8 cellular contexts compared by ENCODE assay signal in genomic region chr5:74766348-74766886, GRCh38. TPM values are rescaled to one million over a fixed set of nuclear protein-coding genes. Genes with fewer than 3 reads are reported as not detected.
A peak's percentile ranks its signal among the peaks of the same experiment; 100 is the strongest.
DNase-seq lines count a peak whose midpoint lies in the region; ATAC-seq, FAIRE-seq and TF ChIP-seq lines count a peak whose summit lies in the region.

No MANE protein-coding gene starts in this region.

- no peak for TF ChIP-seq EP300 in K562 (IDR thresholded peaks at IDR 0.05; ENCODE audit: low read length)

- in situ Hi-C loops in K562 (cut with MboI) = no loop called here

- peak in 3 of 5 donors; percentile 43 to 65 (median 48) for DNase-seq in CD4-positive, alpha-beta memory T cell
- DNase-seq in NOMO-1 treated with DMSO at 0.1 percent for 48 hours (lab: John Stamatoyannopoulos, UW; ENCODE audit: unreplicated experiment) (peak; percentile 84), K562 (ENCODE audit: extremely low read depth in 1 of 4, low spot score in 3 of 4) (peak; percentile 42 to 63 (median 52)), smooth muscle cell (lab: John Stamatoyannopoulos, UW; ENCODE audit: unreplicated experiment) (no peak), cerebellar cortex (ENCODE audit: low spot score) (no peak)

- H3K4me3 ChIP-seq in CD4-positive, alpha-beta memory T cell (ENCODE audit: low read length in 2 of 2) = peak overlapping the region; percentile 93 to 100
- H3K4me3 ChIP-seq in K562 (peak overlapping the region; percentile 87), iPS-18a (ENCODE audit: low read length) (peak overlapping the region; percentile 100), smooth muscle cell (peak overlapping the region; percentile 94)

- H3K9ac ChIP-seq in K562 (ENCODE audit: insufficient read depth in 1 of 2, low read depth in 2 of 2, low read length in 2 of 2) = peak overlapping the region; percentile 85 to 98
- H3K9ac ChIP-seq in iPS-18a (ENCODE audit: low read length) = peak overlapping the region; percentile 80
- peak overlapping the region; percentile 82 for H3K9ac ChIP-seq in smooth muscle cell (ENCODE audit: low read depth)

- H3K9me3 ChIP-seq in CD4-positive, alpha-beta memory T cell (ENCODE audit: control insufficient read depth in 1 of 2, low read length in 2 of 2) = no peaks in the 10 kb centered on the region
- H3K9me3 ChIP-seq in K562 (replicated peaks; ENCODE audit: control insufficient read depth, insufficient read depth, low read depth, low read length) (no peaks in the 10 kb centered on the region), iPS-18a (ENCODE audit: control insufficient read depth, low read depth, low read length) (no peaks in the 10 kb centered on the region), smooth muscle cell (replicated peaks; ENCODE audit: low read depth) (no peaks in the 10 kb centered on the region)

- 2% methylated on average over 15 of the region's 15 CpGs for WGBS in K562 (ENCODE audit: insufficient coverage, low coverage, missing lambda C conversion rate)
- 5% methylated on average over 15 of the region's 15 CpGs for WGBS in smooth muscle cell (ENCODE audit: low lambda C conversion rate)

- ATAC-seq in GM18870 (IDR thresholded peaks at IDR 0.05; ENCODE audit: unreplicated experiment) (peak; percentile 21), HG03135 (IDR thresholded peaks at IDR 0.05; ENCODE audit: unreplicated experiment) (peak; percentile 47), K562 (peak; percentile 82)

- peak overlapping the region; percentile 86 for H3K27ac ChIP-seq in CD4-positive, alpha-beta memory T cell (ENCODE audit: low read depth, low read length)
- peak overlapping the region; percentile 83 for H3K27ac ChIP-seq in K562 (ENCODE audit: extremely low read depth, low read depth, low read length)
- no peak overlapping the region for H3K27ac ChIP-seq in iPS-18a (ENCODE audit: low read length)
- H3K27ac ChIP-seq in smooth muscle cell (ENCODE audit: low read depth) = peak overlapping the region; percentile 46

- no peaks in the 10 kb centered on the region for H3K9me1 ChIP-seq in K562 (ENCODE audit: control insufficient read depth, insufficient read depth, low read length)

- peak overlapping the region; percentile 91 to 99 (median 99) for H3K27ac Mint-ChIP-seq in CD4-positive, alpha-beta memory T cell

- H3K4me1 Mint-ChIP-seq in CD4-positive, alpha-beta memory T cell = peaks cover 23 to 54% (median 38%) of the 10 kb centered on the region in 4 donors

- FAIRE-seq in K562 (lab: Jason Lieb, UNC) = peak; percentile 65

- H4K20me1 ChIP-seq in K562 (replicated peaks; ENCODE audit: control insufficient read depth, insufficient read depth, low read length) (peaks cover 6% of the 10 kb centered on the region; the same call in 1 of the 2 replicates), smooth muscle cell (ENCODE audit: low read depth) (no peaks in the 10 kb centered on the region)

- CTCF ChIA-PET in CD4-positive, alpha-beta memory T cell (lab: Charles Lee; ENCODE audit: partially characterized antibody) = interaction anchor here (1.0 to 1.8 kb wide), 4 partner anchors 11 to 571 kb away, joined by 3 to 4 read pairs (median 4); partner anchors contain the start of gene HMGCR
- CTCF ChIA-PET in K562 (lab: Yijun Ruan, JAX; ENCODE audit: low intra/inter-chr PET ratio) = interaction anchor here (1.9 kb wide), 1 partner anchor 153 kb away, joined by 6 read pairs; no protein-coding TSS in a partner anchor

- POLR2A ChIA-PET in CD4-positive, alpha-beta memory T cell (lab: Charles Lee; ENCODE audit: partially characterized antibody) = interaction anchor here (0.8 to 1.9 kb wide), 11 partner anchors 8 to 1637 kb away, joined by 3 to 7 read pairs (median 3); partner anchors contain the start of genes ANKRD31, FAM169A and HMGCR
- POLR2A ChIA-PET in K562 (lab: Yijun Ruan, JAX) = interaction anchor here (1.0 to 1.5 kb wide), 2 partner anchors 11 to 34 kb away, joined by 3 to 5 read pairs; no protein-coding TSS in a partner anchor

- no peaks in the 10 kb centered on the region for H3K9me3 Mint-ChIP-seq in CD4-positive, alpha-beta memory T cell

- intact Hi-C loops in CD4-positive, alpha-beta memory T cell (cut with micrococcal nuclease) = loop anchor here (1.0 to 10.0 kb wide), 7 partner anchors 96 to 1491 kb away; partner anchors contain the start of genes CERT1, POC5 and POLK
- intact Hi-C loops in K562 (cut with micrococcal nuclease) = loop anchor here (1.0 to 5.0 kb wide), 2 partner anchors 137 to 151 kb away; no protein-coding TSS in a partner anchor

- H3K4me1 ChIP-seq in CD4-positive, alpha-beta memory T cell (ENCODE audit: insufficient read depth, low read length) = peaks cover 35% of the 10 kb centered on the region
- H3K4me1 ChIP-seq in K562 (replicated peaks in 1 of 2; ENCODE audit: control insufficient read depth in 2 of 2, insufficient read depth in 2 of 2, low read length in 2 of 2) = peaks cover 8 to 12% of the 10 kb centered on the region in 2 experiments; a peak in 4 of 5 replicates
- H3K4me1 ChIP-seq in iPS-18a (ENCODE audit: control insufficient read depth, low read depth, low read length) = peaks cover 8% of the 10 kb centered on the region
- H3K4me1 ChIP-seq in smooth muscle cell (ENCODE audit: low read depth) = peaks cover 18% of the 10 kb centered on the region

- BruUV-seq in K562 (replicated peaks; lab: Mats Ljungman, UMichigan) = TSS peak; percentile 75

- TF ChIP-seq CTCF in K562 (IDR thresholded peaks at IDR 0.05 in 2 of 3, conservative IDR thresholded peaks at IDR 0.05 in 1 of 3; ENCODE audit: insufficient read depth in 2 of 3, low read depth in 1 of 3, low read length in 3 of 3) (peak; percentile 20 to 61 (median 59); a peak in 5 of 6 replicates), smooth muscle cell (IDR thresholded peaks at IDR 0.05; ENCODE audit: borderline replicate concordance, insufficient read depth, poor library complexity, severe bottlenecking) (peak; percentile 37)

- H3K4me3 Mint-ChIP-seq in CD4-positive, alpha-beta memory T cell = peak overlapping the region; percentile 95 to 100 (median 100)

- H3F3A ChIP-seq in smooth muscle cell (ENCODE audit: low read depth) = no peaks in the 10 kb centered on the region

- H3K4me2 ChIP-seq in K562 (ENCODE audit: insufficient read depth, low read length) (peak overlapping the region; percentile 93), smooth muscle cell (peak overlapping the region; percentile 93)

- H3K79me2 ChIP-seq in K562 (ENCODE audit: control insufficient read depth, insufficient read depth, low read length) = peaks cover 55% of the 10 kb centered on the region
- H3K79me2 ChIP-seq in smooth muscle cell (ENCODE audit: low read depth) = peaks cover 40% of the 10 kb centered on the region

- no peaks in the 10 kb centered on the region for H3K27me3 Mint-ChIP-seq in CD4-positive, alpha-beta memory T cell

- no peak for TF ChIP-seq POLR2A in K562 (conservative IDR thresholded peaks at IDR 0.05)

- H3K36me3 ChIP-seq in CD4-positive, alpha-beta memory T cell (ENCODE audit: insufficient read depth, low read length) = peaks cover 12% of the 10 kb centered on the region
- H3K36me3 ChIP-seq in K562 (ENCODE audit: control insufficient read depth, insufficient read depth, low read length) = peaks cover 68% of the 10 kb centered on the region
- H3K36me3 ChIP-seq in iPS-18a (ENCODE audit: control insufficient read depth, low read depth, low read length) = peaks cover 42% of the 10 kb centered on the region
- H3K36me3 ChIP-seq in smooth muscle cell (ENCODE audit: low read depth) = peaks cover 11% of the 10 kb centered on the region

- no peaks in the 10 kb centered on the region for H3K27me3 ChIP-seq in CD4-positive, alpha-beta memory T cell (ENCODE audit: insufficient read depth, low read length)
- no peaks in the 10 kb centered on the region for H3K27me3 ChIP-seq in K562 (ENCODE audit: control insufficient read depth in 2 of 2, insufficient read depth in 2 of 2, low read length in 2 of 2)
- H3K27me3 ChIP-seq in iPS-18a (ENCODE audit: control insufficient read depth, insufficient read depth, low read length) = no peaks in the 10 kb centered on the region
- no peaks in the 10 kb centered on the region for H3K27me3 ChIP-seq in smooth muscle cell (ENCODE audit: low read depth)

- H3K36me3 Mint-ChIP-seq in CD4-positive, alpha-beta memory T cell = peaks cover 22 to 56% of the 10 kb centered on the region in 2 donors

- peak; percentile 20 to 24; a peak in 1 of 4 replicates for TF ChIP-seq RAD21 in K562 (CRISPR knock-in tag; conservative IDR thresholded peaks at IDR 0.05 in 1 of 2, IDR thresholded peaks at IDR 0.05 in 1 of 2)

- H2AFZ ChIP-seq in K562 (ENCODE audit: low read depth, low read length) = peak overlapping the region; percentile 98
- H2AFZ ChIP-seq in smooth muscle cell (ENCODE audit: low read depth) = peak overlapping the region; percentile 99

RNA-seq across cellular contexts. Expression of gene GFM2, which starts 0.5 kb away (rescaled TPM):
- total RNA-seq in CD4-positive, alpha-beta memory T cell = 10 to 100 TPM; 21.3 to 21.6 TPM
- polyA plus RNA-seq in CD4-positive, alpha-beta memory T cell = 1 to 10 TPM; 9.5 to 9.7 TPM
- total RNA-seq in K562 (2011; cell fraction: chromatin; rRNA removed; ENCODE audit: low replicate concordance) = 29.7 and 79.4 TPM in 2 replicates
- 20.7 and 24.3 TPM in 2 replicates for total RNA-seq in K562 (2011; cell fraction: nucleolus; rRNA removed)
- 28.7 and 32.6 TPM in 2 replicates for total RNA-seq in K562 (2011; cell fraction: nucleoplasm; rRNA removed)
- total RNA-seq in K562 (2014; rRNA removed) (45.8 and 49.0 TPM in 2 replicates), K562 (2014; rRNA removed; fragmentation: Illumina TruSeq; extraction: Trizol) (54.2 and 59.7 TPM in 2 replicates), K562 (2015; rRNA removed; fragmentation: Illumina TruSeq; extraction: Trizol) (46.7 and 52.9 TPM in 2 replicates), K562 (2021) (39.0 and 42.3 TPM in 2 replicates), smooth muscle cell (46.7 and 53.7 TPM in 2 replicates)
- polyA plus RNA-seq in K562 (2011; rRNA removed) (62.7 and 78.2 TPM in 2 replicates), K562 (2014; fragmentation: Illumina TruSeq; extraction: Trizol) (45.3 and 52.5 TPM in 2 replicates), K562 (2014; fragmentation: Nextera tagmentation; extraction: Ambion mirVana) (10 to 100 TPM; 32.8 to 74.3 TPM), K562 (2014; rRNA removed) (44.9 and 54.0 TPM in 2 replicates), smooth muscle cell (18.6 and 22.9 TPM in 2 replicates)
- polyA plus RNA-seq in K562 (2011; cell fraction: cytosol; rRNA removed) = 18.1 and 35.5 TPM in 2 replicates
- 61.7 and 103 TPM in 2 replicates for polyA plus RNA-seq in K562 (2011; cell fraction: nucleus; rRNA removed)
- polyA plus RNA-seq in K562 (2012) = 26.8 and 27.7 TPM in 2 replicates
- polyA minus RNA-seq in K562 (2011; rRNA and poly(A)+ RNA removed) = 93.2 and 99.3 TPM in 2 replicates
- 25.5 and 29.1 TPM in 2 replicates for polyA minus RNA-seq in K562 (2011; cell fraction: cytosol; rRNA and poly(A)+ RNA removed)
- polyA minus RNA-seq in K562 (2011; cell fraction: nucleus; rRNA and poly(A)+ RNA removed) = 40.1 and 86.1 TPM in 2 replicates

RNA-seq across cellular contexts. Expression of gene NSA2, which starts 0.6 kb away (rescaled TPM):
- 100 to 1,000 TPM; 103 to 120 TPM for total RNA-seq in CD4-positive, alpha-beta memory T cell
- 10 to 100 TPM; 38.9 to 52.8 TPM for polyA plus RNA-seq in CD4-positive, alpha-beta memory T cell
- total RNA-seq in K562 (2011; cell fraction: chromatin; rRNA removed; ENCODE audit: low replicate concordance) = 14.8 and 46.0 TPM in 2 replicates
- total RNA-seq in K562 (2011; cell fraction: nucleolus; rRNA removed) = 10.8 and 12.2 TPM in 2 replicates
- 22.1 and 23.6 TPM in 2 replicates for total RNA-seq in K562 (2011; cell fraction: nucleoplasm; rRNA removed)
- total RNA-seq in K562 (2014; rRNA removed) (159 and 238 TPM in 2 replicates), K562 (2014; rRNA removed; fragmentation: Illumina TruSeq; extraction: Trizol) (183 and 199 TPM in 2 replicates), K562 (2015; rRNA removed; fragmentation: Illumina TruSeq; extraction: Trizol) (200 and 220 TPM in 2 replicates), K562 (2021) (77.8 and 88.5 TPM in 2 replicates), smooth muscle cell (65.2 and 111 TPM in 2 replicates)
- polyA plus RNA-seq in K562 (2011; rRNA removed) (64.9 and 80.5 TPM in 2 replicates), K562 (2014; fragmentation: Illumina TruSeq; extraction: Trizol) (167 and 246 TPM in 2 replicates), K562 (2014; fragmentation: Nextera tagmentation; extraction: Ambion mirVana) (10 to 100 TPM; 60.2 to 67.6 TPM), K562 (2014; rRNA removed) (212 and 245 TPM in 2 replicates), smooth muscle cell (43.6 and 57.1 TPM in 2 replicates)
- polyA plus RNA-seq in K562 (2011; cell fraction: cytosol; rRNA removed) = 7.5 and 23.4 TPM in 2 replicates
- 11.5 and 15.7 TPM in 2 replicates for polyA plus RNA-seq in K562 (2011; cell fraction: nucleus; rRNA removed)
- polyA plus RNA-seq in K562 (2012) = 62.1 and 91.9 TPM in 2 replicates
- polyA minus RNA-seq in K562 (2011; rRNA and poly(A)+ RNA removed) = 46.7 and 46.8 TPM in 2 replicates
- 32.4 and 35.2 TPM in 2 replicates for polyA minus RNA-seq in K562 (2011; cell fraction: cytosol; rRNA and poly(A)+ RNA removed)
- polyA minus RNA-seq in K562 (2011; cell fraction: nucleus; rRNA and poly(A)+ RNA removed) = 7.8 and 24.8 TPM in 2 replicates

Comparison
In these comparisons a context has a peak if more than half of its experiments do, and no peak if none do; other contexts are left out.
1. DNase-seq: peak in CD4-positive, alpha-beta memory T cell (3 of 5), NOMO-1 treated with DMSO at 0.1 percent for 48 hours (single experiment) and K562 (4 of 4); none in smooth muscle cell (single experiment) and cerebellar cortex (single experiment).
2. ATAC-seq: peak in every context shown above with its lines; median percentile 82 in K562; 47 in HG03135; 21 in GM18870.
3. Peak in every context shown above with its lines, with median percentiles within 50 percentile points of each other: H3K4me3 ChIP-seq and H3K9ac ChIP-seq.